In genomic region chr5:103280962-103281361, GRCh38 we compare ENCODE assay signal across 23 cellular contexts.
"Had no signal": no experiment of that assay in that cellular context is flagged by ENCODE, and none has a peak within 500 bp of the region (broad histone marks: within the 10 kb centered on the region; RNA-seq: fewer than 3 reads in every experiment).

No MANE protein-coding gene starts in this region.

- H3K4me3 ChIP-seq: MG63 had no signal

- H3K27me3 ChIP-seq: MG63 had no signal

- ATAC-seq: Panc1, PC-3 had no signal

- H3K4me2 ChIP-seq: SK-N-SH had no signal

- DNase-seq: Karpas-422, KG1, MG63, NCI-H1092, NCI-H1105 treated with DMSO at 0.1 percent for 48 hours, NCI-H1417 treated with DMSO at 0.1 percent for 48 hours, NCI-H146, NCI-H1694 treated with DMSO at 0.1 percent for 48 hours, NCI-H2029, NCI-H2081 treated with DMSO at 0.1 percent for 48 hours, NCI-H2171, NCI-H226, NCI-H446, NCI-H510A, NCI-H524 treated with DMSO at 0.1 percent for 48 hours, NCI-H69, NCI-H774, PC-3, SHP77, SK-N-SH, SW 1271 had no signal

- H3K27ac ChIP-seq: RWPE1 had no signal

- H3K9me3 ChIP-seq: MG63, SK-N-SH had no signal

- H3K9ac ChIP-seq: SK-N-SH had no signal

- H3K9me2 ChIP-seq: SK-N-SH had no signal
